ENCODE assay signal across 30 cellular contexts in the genomic region with DNA sequence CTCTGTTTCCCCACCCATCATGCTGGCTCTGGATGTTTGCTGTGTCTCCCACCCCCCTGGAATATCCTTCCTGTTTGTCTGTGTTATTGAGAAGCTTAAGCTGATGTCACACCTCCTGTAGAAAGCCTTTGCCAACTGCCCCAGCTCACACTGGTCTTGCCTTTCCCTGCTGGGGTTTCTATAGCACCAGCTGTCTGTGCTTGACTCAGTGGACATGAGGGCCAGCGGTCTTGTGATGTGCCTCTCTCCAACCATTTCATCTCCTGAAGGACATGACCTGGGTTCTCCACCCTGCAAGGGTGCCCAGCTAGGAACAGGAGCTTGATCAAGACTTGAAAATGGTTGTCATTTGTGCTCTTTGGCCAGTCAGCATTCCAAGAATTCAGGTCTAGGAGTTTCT. TPM values are rescaled to one million over a fixed set of nuclear protein-coding genes. Genes with fewer than 3 reads are reported as not detected.
"Had no signal": no experiment of that assay in that cellular context is flagged by ENCODE, and none has a peak within 500 bp of the region (broad histone marks: within the 10 kb centered on the region; RNA-seq: fewer than 3 reads in every experiment).

No MANE protein-coding gene starts in this region.

- H3K27ac ChIP-seq: heart left ventricle, hepatocyte, neural progenitor cell, neutrophil, parathyroid adenoma, psoas muscle, spleen, tibial nerve, uterus had no signal

- H3K36me3 ChIP-seq: heart left ventricle, left ventricle myocardium inferior, neural progenitor cell, neutrophil, spleen, tibial nerve, uterus had no signal

- H3K4me3 ChIP-seq: heart left ventricle, hepatocyte, left ventricle myocardium inferior, lung, mucosa of descending colon, neural progenitor cell, psoas muscle, spleen, tibial nerve, uterus had no signal

- ATAC-seq: mucosa of descending colon; naive thymus-derived CD8-positive, alpha-beta T cell; psoas muscle; sciatic nerve; stimulated activated effector memory CD8-positive, alpha-beta T cell treated with anti-CD3 and anti-CD28 coated beads, Interleukin-12 subunit alpha, Interleukin-12 subunit beta, amount 100 ng/mL, for 72 hours; stimulated activated naive CD8-positive, alpha-beta T cell treated with anti-CD3 and anti-CD28 coated beads, Interleukin-15, amount 100 ng/mL, for 72 hours had no signal

- FAIRE-seq: islet of Langerhans, kidney, small intestine had no signal

- H3K4me3 Mint-ChIP-seq: naive thymus-derived CD8-positive, alpha-beta T cell; nephron; neural progenitor cell; stimulated activated effector memory CD8-positive, alpha-beta T cell treated with anti-CD3 and anti-CD28 coated beads, Interleukin-12 subunit alpha, Interleukin-12 subunit beta, amount 100 ng/mL, for 72 hours; stimulated activated naive CD8-positive, alpha-beta T cell treated with anti-CD3 and anti-CD28 coated beads, Interleukin-15, amount 100 ng/mL, for 72 hours; type B pancreatic cell had no signal

- H3K27me3 ChIP-seq: heart left ventricle, hepatocyte, neural progenitor cell, tibial nerve, uterus had no signal

- DNase-seq: glutamatergic neuron; heart left ventricle; kidney; left ventricle myocardium inferior; midbrain; mucosa of descending colon; naive thymus-derived CD8-positive, alpha-beta T cell; occipital lobe; psoas muscle; small intestine; spleen; stimulated activated CD4-positive, alpha-beta T cell treated with anti-CD3 and anti-CD28 coated beads, Interleukin-4, amount 100 ng/mL, for 24 hours; stimulated activated naive CD4-positive, alpha-beta T cell treated with Interleukin-2 at 50 U/mL for 16 hours; stimulated activated naive CD8-positive, alpha-beta T cell treated with anti-CD3 and anti-CD28 coated beads, Interleukin-15, amount 100 ng/mL, for 72 hours; substantia nigra; uterus had no signal

- H3K9ac ChIP-seq: neural progenitor cell, parathyroid adenoma had no signal

- H3K27me3 Mint-ChIP-seq: type B pancreatic cell had no signal

- H2AFZ ChIP-seq: hepatocyte, neural progenitor cell, parathyroid adenoma had no signal

- H3K4me1 ChIP-seq: parathyroid adenoma, psoas muscle, tibial nerve, uterus had no signal

- H3K27ac Mint-ChIP-seq: naive thymus-derived CD8-positive, alpha-beta T cell; nephron; neural progenitor cell; stimulated activated effector memory CD8-positive, alpha-beta T cell treated with anti-CD3 and anti-CD28 coated beads, Interleukin-12 subunit alpha, Interleukin-12 subunit beta, amount 100 ng/mL, for 72 hours; stimulated activated naive CD8-positive, alpha-beta T cell treated with anti-CD3 and anti-CD28 coated beads, Interleukin-15, amount 100 ng/mL, for 72 hours; type B pancreatic cell had no signal

- H3K36me3 Mint-ChIP-seq: naive thymus-derived CD8-positive, alpha-beta T cell; neural progenitor cell; stimulated activated effector memory CD8-positive, alpha-beta T cell treated with anti-CD3 and anti-CD28 coated beads, Interleukin-12 subunit alpha, Interleukin-12 subunit beta, amount 100 ng/mL, for 72 hours; type B pancreatic cell had no signal

- H3K79me2 ChIP-seq: hepatocyte, parathyroid adenoma had no signal

- H3K4me1 Mint-ChIP-seq: nephron; stimulated activated effector memory CD8-positive, alpha-beta T cell treated with anti-CD3 and anti-CD28 coated beads, Interleukin-12 subunit alpha, Interleukin-12 subunit beta, amount 100 ng/mL, for 72 hours; stimulated activated naive CD8-positive, alpha-beta T cell treated with anti-CD3 and anti-CD28 coated beads, Interleukin-15, amount 100 ng/mL, for 72 hours had no signal

- H3K9me3 Mint-ChIP-seq: naive thymus-derived CD8-positive, alpha-beta T cell; nephron; neural progenitor cell; stimulated activated effector memory CD8-positive, alpha-beta T cell treated with anti-CD3 and anti-CD28 coated beads, Interleukin-12 subunit alpha, Interleukin-12 subunit beta, amount 100 ng/mL, for 72 hours; stimulated activated naive CD8-positive, alpha-beta T cell treated with anti-CD3 and anti-CD28 coated beads, Interleukin-15, amount 100 ng/mL, for 72 hours; type B pancreatic cell had no signal

- H3K9me3 ChIP-seq: heart left ventricle, left ventricle myocardium inferior, mucosa of descending colon, neutrophil, psoas muscle, spleen, tibial nerve, uterus had no signal

- H3K4me2 ChIP-seq: hepatocyte, neural progenitor cell had no signal

RNA-seq across cellular contexts. Expression of a gene that starts 14.7 kb away (rescaled TPM):
- total RNA-seq: hepatocyte; kidney; mesenteric fat pad; mucosa of descending colon; naive thymus-derived CD8-positive, alpha-beta T cell; occipital lobe; posterior vena cava; sciatic nerve; temporal lobe; tibial nerve; uterus had no signal
- polyA plus RNA-seq: naive thymus-derived CD8-positive, alpha-beta T cell had no signal
